10 cellular contexts compared by ENCODE assay signal in the genomic region with DNA sequence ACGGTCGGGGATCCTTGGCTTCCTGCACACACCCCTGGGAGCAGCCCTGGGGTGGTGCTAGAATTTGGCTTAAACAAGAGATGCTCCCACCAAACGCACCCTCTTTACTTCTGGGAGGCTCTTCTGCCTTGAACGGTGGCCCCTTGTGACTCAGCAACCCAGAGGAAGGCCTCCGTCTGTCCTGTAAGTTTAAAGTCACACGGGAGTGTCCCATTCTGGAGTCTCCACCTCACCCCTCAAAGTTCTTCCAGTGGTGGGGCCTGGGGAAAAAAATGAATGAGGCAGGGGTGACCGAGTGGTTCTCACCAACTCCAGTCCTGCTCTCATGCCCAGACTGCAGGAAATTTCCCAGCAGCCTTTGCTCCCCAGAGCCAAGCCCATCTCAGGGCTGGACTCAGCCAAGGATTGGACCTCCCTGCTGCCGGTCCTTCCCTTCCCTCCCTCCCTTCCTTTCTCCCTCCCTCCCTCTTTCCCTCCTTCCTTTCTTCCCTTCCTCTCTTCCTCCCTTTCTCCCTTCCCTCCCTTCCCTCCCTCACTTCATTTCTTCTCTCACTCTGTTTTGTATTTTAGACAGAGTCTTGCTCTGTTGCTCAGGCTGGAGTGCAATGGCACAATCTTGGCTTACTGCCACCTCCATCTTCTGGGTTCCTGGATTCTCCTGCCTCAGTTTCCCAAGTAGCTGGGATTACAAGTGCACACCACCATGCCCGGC. TPM values are rescaled to one million over a fixed set of nuclear protein-coding genes. Genes with fewer than 3 reads are reported as not detected.
A peak's percentile ranks its signal among the peaks of the same experiment; 100 is the strongest.
DNase-seq lines count a peak whose midpoint lies in the region; ATAC-seq, FAIRE-seq and TF ChIP-seq lines count a peak whose summit lies in the region.
"Had no signal": no experiment of that assay in that cellular context is flagged by ENCODE, and none has a peak within 500 bp of the region (broad histone marks: within the 10 kb centered on the region; RNA-seq: fewer than 3 reads in every experiment).

No MANE protein-coding gene starts in this region.

- TF ChIP-seq POLR2A in esophagus muscularis mucosa (IDR thresholded peaks at IDR 0.05; ENCODE audit: low read depth), result no peak

- TF ChIP-seq EP300 in esophagus muscularis mucosa (IDR thresholded peaks at IDR 0.05), result no peak

- intact Hi-C loops in left cardiac atrium (cut with DNase I) (no loop called here), esophagus muscularis mucosa (cut with DNase I) (no loop called here)

- TF ChIP-seq CTCF in right atrium auricular region (IDR thresholded peaks at IDR 0.05) (no peak), esophagus muscularis mucosa (IDR thresholded peaks at IDR 0.05) (no peak)

- no peaks in the 10 kb centered on the region for H3K4me1 ChIP-seq in right atrium auricular region
- no peaks in the 10 kb centered on the region for H3K4me1 ChIP-seq in esophagus muscularis mucosa

- WGBS in esophagus muscularis mucosa, result 63% methylated on average over 9 of the region's 9 CpGs

- ATAC-seq in left cardiac atrium (peak; percentile 68 to 70), HG02852 (IDR thresholded peaks at IDR 0.05; ENCODE audit: unreplicated experiment) (no peak)

- H3K27ac ChIP-seq in right atrium auricular region, result no peak overlapping the region
- no peak overlapping the region for H3K27ac ChIP-seq in SK-N-MC
- H3K27ac ChIP-seq in esophagus muscularis mucosa (replicated peaks in 1 of 4), result no peak overlapping the region

- H3K27me3 ChIP-seq in right atrium auricular region (no peaks in the 10 kb centered on the region), esophagus muscularis mucosa (peaks cover 0 to 8% (median 0%) of the 10 kb centered on the region in 4 donors)

- H3K4me3 ChIP-seq in right atrium auricular region (peak overlapping the region in 1 of 2 donors; percentile 17), SK-N-MC (peak overlapping the region; percentile 74), esophagus muscularis mucosa (no peak overlapping the region)

- peak; percentile 65 for FAIRE-seq in urothelium cell line (lab: Jason Lieb, UNC)

- H3K9me3 ChIP-seq in right atrium auricular region, result no peaks in the 10 kb centered on the region
- no peaks in the 10 kb centered on the region for H3K9me3 ChIP-seq in SK-N-MC (ENCODE audit: low read depth, low read length)
- H3K9me3 ChIP-seq in esophagus muscularis mucosa, result peaks cover 0 to 9% (median 0%) of the 10 kb centered on the region in 4 donors

- DNase-seq in left cardiac atrium (no peak), right atrium auricular region (ENCODE audit: low spot score) (no peak), SK-N-MC (ENCODE audit: low read depth, low spot score) (no peak), urothelium cell line (ENCODE audit: low spot score) (peak; percentile 86), esophagus muscularis mucosa (ENCODE audit: extremely low spot score) (no peak)
- DNase-seq: activated CD4-positive, CD25-positive, alpha-beta regulatory T cell; CD8-positive, alpha-beta memory T cell; NCI-H2227 treated with DMSO at 0.1 percent for 48 hours had no signal

- H3K9ac ChIP-seq in SK-N-MC (ENCODE audit: insufficient read length), result peak overlapping the region; percentile 79

- H3K36me3 ChIP-seq in right atrium auricular region, result no peaks in the 10 kb centered on the region
- H3K36me3 ChIP-seq in SK-N-MC (ENCODE audit: insufficient read depth, low read length), result no peaks in the 10 kb centered on the region
- H3K36me3 ChIP-seq in esophagus muscularis mucosa, result no peaks in the 10 kb centered on the region

RNA-seq across cellular contexts. Expression of a gene that starts 11.4 kb away (rescaled TPM):
- total RNA-seq in left cardiac atrium (under 1 TPM in 1 of 2 donors, not detected in 1; 0.24 TPM), right atrium auricular region (not detected), esophagus muscularis mucosa (under 1 TPM in 1 of 4 donors, not detected in 3; 0.50 TPM)
- total RNA-seq: CD8-positive, alpha-beta memory T cell; esophagus mucosa had no signal

RNA-seq across cellular contexts. Expression of a gene that starts 23.7 kb away (rescaled TPM):
- total RNA-seq in left cardiac atrium (100 to 1,000 TPM; 743 to 769 TPM), right atrium auricular region (100 to 1,000 TPM; 515 to 564 TPM), esophagus muscularis mucosa (1 to 10 TPM in 1 of 4 donors, not detected in 3; 1.3 TPM)
- total RNA-seq: CD8-positive, alpha-beta memory T cell had no signal

RNA-seq across cellular contexts. Expression of a gene that starts 38.1 kb away (rescaled TPM):
- total RNA-seq in left cardiac atrium, result 1 to 10 TPM; 2.3 to 3.0 TPM
- total RNA-seq in right atrium auricular region, result 1 to 10 TPM; 3.4 to 4.6 TPM
- total RNA-seq in esophagus muscularis mucosa, result 1 to 10 TPM in 2 of 4 donors, under 1 TPM in 2; 0.50 to 1.9 (median 1.3) TPM

RNA-seq across cellular contexts. Expression of a gene that starts 49.5 kb away (rescaled TPM):
- 1 to 10 TPM; 1.7 to 3.5 TPM for total RNA-seq in left cardiac atrium
- 1 to 10 TPM in 1 of 2 donors, under 1 TPM in 1; 0.78 to 2.6 TPM for total RNA-seq in right atrium auricular region
- total RNA-seq in esophagus muscularis mucosa, result 10 to 100 TPM in 1 of 4 donors, 1 to 10 TPM in 2, under 1 TPM in 1; 0.71 to 11.3 (median 3.4) TPM

RNA-seq across cellular contexts. Expression of a gene that starts 54.8 kb away (rescaled TPM):
- total RNA-seq in left cardiac atrium (1 to 10 TPM; 7.0 to 8.9 TPM), right atrium auricular region (1 to 10 TPM; 7.4 to 9.0 TPM), esophagus muscularis mucosa (10 to 100 TPM in 2 of 4 donors, 1 to 10 TPM in 2; 5.4 to 13.4 (median 9.9) TPM)

Comparison
In these comparisons a context has a peak if more than half of its experiments do, and no peak if none do; other contexts are left out.
1. RNA of a gene that starts 23.7 kb away (total RNA-seq): 743 to 769 TPM in left cardiac atrium and 515 to 564 TPM in right atrium auricular region; 1.3 TPM in esophagus muscularis mucosa; every median in the first group is over 100 times any median in the second.